In the genomic region with DNA sequence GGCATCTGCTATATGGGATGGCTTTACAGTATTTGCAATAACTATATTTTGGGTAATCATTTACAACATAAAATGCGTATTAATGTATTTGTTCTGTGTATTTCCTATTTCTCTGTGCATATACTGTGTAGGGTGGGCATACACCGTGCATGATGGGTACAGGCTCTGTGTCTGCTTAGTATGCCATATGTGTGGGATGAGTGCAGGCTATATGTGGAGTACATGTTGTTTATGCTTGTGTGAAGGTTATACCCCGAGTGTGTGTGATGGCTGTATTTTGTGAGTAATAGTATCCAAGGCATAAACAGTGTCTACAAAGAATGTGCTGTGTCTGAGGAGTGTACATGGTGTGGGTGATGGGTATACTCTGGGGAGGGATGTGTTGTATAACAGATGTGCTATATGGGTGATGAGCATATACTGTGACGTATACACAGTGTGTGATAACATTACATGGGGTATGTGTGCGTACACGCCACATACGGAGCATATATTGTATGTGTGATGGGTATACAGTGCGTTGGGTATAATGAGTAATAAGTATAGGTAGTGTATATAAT, we compare ENCODE assay signal across 1 cellular context.
TF ChIP-seq lines count a peak whose summit lies in the region.

No MANE protein-coding gene starts in this region.

TF ChIP-seq in GM23338, 12 proteins besides CTCF, POLR2A, EP300 and RAD21 (continued from another document):
- TF ChIP-seq POLR2AphosphoS5 (IDR thresholded peaks at IDR 0.05; ENCODE audit: low read depth) = no peak
- no peak for TF ChIP-seq ZNF114 (CRISPR knock-in tag; IDR thresholded peaks at IDR 0.05)
- no peak for TF ChIP-seq EZH2phosphoT487 (IDR thresholded peaks at IDR 0.05; ENCODE audit: unreplicated experiment)
TF ChIP-seq in GM23338: peak in this region for 0.
